In the genomic region with DNA sequence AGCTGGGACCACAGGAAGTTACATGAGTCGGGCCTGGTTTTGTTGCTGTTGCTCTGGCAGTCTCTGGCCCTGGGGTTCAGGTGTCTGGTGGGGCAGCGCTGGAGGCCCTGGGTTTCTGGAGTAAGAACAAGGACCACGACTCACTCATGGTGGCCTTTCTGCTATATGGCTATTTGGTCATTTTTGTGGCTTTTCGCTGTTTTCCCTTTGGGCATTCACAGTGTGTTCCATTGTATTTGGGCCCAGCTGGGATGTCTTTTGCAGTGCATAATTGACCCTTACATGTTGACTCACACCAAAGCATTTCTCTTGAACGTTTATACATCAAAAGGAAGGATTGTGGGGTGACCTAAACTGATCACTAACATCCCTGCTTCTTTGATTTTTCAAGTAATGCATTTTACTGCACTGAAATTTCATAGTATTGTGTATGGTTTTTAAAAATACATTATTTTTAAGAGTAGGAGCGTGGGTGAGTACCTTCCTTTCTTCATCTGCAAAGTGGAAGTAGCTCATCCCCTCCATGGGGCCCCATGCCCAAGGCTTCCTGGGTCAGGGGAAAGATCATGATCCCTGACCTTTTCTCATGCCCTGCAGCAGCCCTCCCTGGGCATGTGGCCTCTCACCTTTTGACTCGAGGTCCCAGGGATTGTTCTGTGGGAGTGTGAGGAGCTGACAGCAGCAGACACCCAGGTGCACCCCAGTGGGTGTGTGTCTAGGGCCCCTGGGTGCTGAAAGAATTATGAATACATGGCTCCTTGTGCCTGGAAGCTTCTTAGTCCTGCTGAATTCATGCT, we compare ENCODE assay signal across 1 cellular context.
TF ChIP-seq lines count a peak whose summit lies in the region.

No MANE protein-coding gene starts in this region.

TF ChIP-seq in HCT116, 20 proteins besides CTCF, POLR2A, EP300 and RAD21 (continued from another document):
- TF ChIP-seq EZH2phosphoT487 (IDR thresholded peaks at IDR 0.05; ENCODE audit: borderline replicate concordance), result no peak
- TF ChIP-seq CEBPB (IDR thresholded peaks at IDR 0.05; ENCODE audit: low read depth), result no peak
